In the genomic region with DNA sequence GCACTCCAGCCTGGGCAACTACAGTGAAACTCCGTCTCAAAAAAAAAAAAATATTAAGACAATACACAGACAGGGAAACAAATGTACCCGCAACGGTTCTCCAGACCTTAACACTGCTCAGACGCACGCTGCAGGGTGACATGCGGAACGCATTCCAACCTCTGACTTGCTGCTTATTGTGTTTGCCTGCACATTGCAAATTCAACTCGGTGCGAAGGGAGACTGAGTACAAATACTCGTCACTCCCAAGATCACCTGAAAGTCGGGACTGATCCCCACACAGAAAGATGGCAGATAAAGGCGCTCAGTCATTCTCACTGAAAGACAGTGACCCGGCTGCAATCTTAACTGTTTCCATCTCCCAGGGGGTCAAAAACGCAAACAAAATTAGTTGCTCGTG, we compare ENCODE assay signal across 8 cellular contexts. TPM values are rescaled to one million over a fixed set of nuclear protein-coding genes. Genes with fewer than 3 reads are reported as not detected.
DNase-seq lines count a peak whose midpoint lies in the region; ATAC-seq and TF ChIP-seq lines count a peak whose summit lies in the region.

No MANE protein-coding gene starts in this region.

- H3F3A ChIP-seq in OCI-LY1 (ENCODE audit: insufficient read depth, low read length) = no peaks in the 10 kb centered on the region

- peak overlapping the region; percentile 95 for H3K9ac ChIP-seq in OCI-LY1 (ENCODE audit: low read length)

- H3K9me2 ChIP-seq in OCI-LY1 (ENCODE audit: low read depth, low read length) = no peaks in the 10 kb centered on the region

- H3K9me3 Mint-ChIP-seq in Calu3 (ENCODE audit: low read depth, unreplicated experiment) (peaks cover 2% of the 10 kb centered on the region), endothelial cell (ENCODE audit: unreplicated experiment) (no peaks in the 10 kb centered on the region)

- no peak for ATAC-seq in HG02759 (IDR thresholded peaks at IDR 0.05; ENCODE audit: unreplicated experiment)
- no peak for ATAC-seq in GM21723 (IDR thresholded peaks at IDR 0.05; ENCODE audit: unreplicated experiment)

- TF ChIP-seq CTCF in Calu3 (IDR thresholded peaks at IDR 0.05; ENCODE audit: unreplicated experiment) = no peak
- no peak for TF ChIP-seq CTCF in OCI-LY1 (IDR thresholded peaks at IDR 0.05; ENCODE audit: low read length)
- TF ChIP-seq CTCF in endothelial cell (IDR thresholded peaks at IDR 0.05; ENCODE audit: unreplicated experiment) = no peak
- TF ChIP-seq CTCF in neutrophil (IDR thresholded peaks at IDR 0.05) = no peak

- no peaks in the 10 kb centered on the region; the same call in 1 of the 2 replicates for H3K36me3 ChIP-seq in OCI-LY1 (ENCODE audit: insufficient read depth, low read length)
- no peaks in the 10 kb centered on the region for H3K36me3 ChIP-seq in neutrophil

- H3K9me3 ChIP-seq in OCI-LY1 (ENCODE audit: low read length) (no peaks in the 10 kb centered on the region), neutrophil (no peaks in the 10 kb centered on the region)

- H3K79me2 ChIP-seq in OCI-LY1 (ENCODE audit: insufficient read depth, low read length) = peaks cover 8% of the 10 kb centered on the region

- H3K27ac ChIP-seq in OCI-LY1 (ENCODE audit: low read depth, low read length, poor library complexity, severe bottlenecking) (no peak overlapping the region), neutrophil (peak overlapping the region; percentile 86)

- DNase-seq in Calu3 (no peak), endothelial cell (ENCODE audit: low spot score) (no peak), SHP77 (lab: John Stamatoyannopoulos, UW) (no peak), NCI-H1436 treated with DMSO at 0.1 percent for 48 hours (lab: John Stamatoyannopoulos, UW) (no peak)

- H3K4me1 ChIP-seq in OCI-LY1 (ENCODE audit: insufficient read depth, low read length, severe bottlenecking) (peaks cover 27% of the 10 kb centered on the region), neutrophil (ENCODE audit: control insufficient read depth in 1 of 2, insufficient read depth in 1 of 2, low read depth in 1 of 2, low read length in 1 of 2) (peaks cover 52 to 59% of the 10 kb centered on the region in 2 experiments)

- peak overlapping the region; percentile 93 for H3K4me2 ChIP-seq in OCI-LY1 (ENCODE audit: low read length)

- BruUV-seq in Calu3 (replicated peaks; lab: Mats Ljungman, UMichigan) = TSS peak; percentile 47

- H4K20me1 ChIP-seq in OCI-LY1 (ENCODE audit: insufficient read depth, low read length) = no peaks in the 10 kb centered on the region

- intact Hi-C loops in Calu3 (cut with micrococcal nuclease; ENCODE audit: unreplicated experiment) = no loop called here

- peaks cover 33% of the 10 kb centered on the region for H3K36me3 Mint-ChIP-seq in Calu3 (ENCODE audit: insufficient read depth, unreplicated experiment)
- H3K36me3 Mint-ChIP-seq in endothelial cell (ENCODE audit: low read depth, unreplicated experiment) = peaks cover 3% of the 10 kb centered on the region

- H3K4me1 Mint-ChIP-seq in Calu3 (ENCODE audit: low read depth, unreplicated experiment) = peaks cover 18% of the 10 kb centered on the region
- H3K4me1 Mint-ChIP-seq in endothelial cell (ENCODE audit: unreplicated experiment) = peaks cover 36% of the 10 kb centered on the region

- H3K27me3 ChIP-seq in OCI-LY1 (ENCODE audit: insufficient read depth, low read length) = no peaks in the 10 kb centered on the region
- no peaks in the 10 kb centered on the region for H3K27me3 ChIP-seq in neutrophil

- H3K27me3 Mint-ChIP-seq in Calu3 (ENCODE audit: unreplicated experiment) = no peaks in the 10 kb centered on the region
- H3K27me3 Mint-ChIP-seq in endothelial cell (ENCODE audit: unreplicated experiment) = peaks cover 13% of the 10 kb centered on the region

- peak overlapping the region; percentile 74 for H3K4me3 ChIP-seq in OCI-LY1 (ENCODE audit: low read depth, low read length, poor library complexity, severe bottlenecking)
- peak overlapping the region; percentile 82 to 92 for H3K4me3 ChIP-seq in neutrophil (ENCODE audit: low read depth in 1 of 2, low read length in 1 of 2)

- H2AFZ ChIP-seq in OCI-LY1 (ENCODE audit: low read length) = no peak overlapping the region

- CTCF ChIA-PET in Calu3 (lab: Charles Lee) = no interaction called here

- H3K27ac Mint-ChIP-seq in Calu3 (ENCODE audit: unreplicated experiment) = no peak overlapping the region
- H3K27ac Mint-ChIP-seq in endothelial cell (ENCODE audit: unreplicated experiment) = peak overlapping the region; percentile 72

- H3K4me3 Mint-ChIP-seq in Calu3 (ENCODE audit: low read depth, unreplicated experiment) (peak overlapping the region; percentile 70), endothelial cell (ENCODE audit: unreplicated experiment) (peak overlapping the region; percentile 90)

RNA-seq across cellular contexts. Expression of a gene that starts 0.8 kb away (rescaled TPM):
- total RNA-seq in Calu3 (2022) = 117 and 122 TPM in 2 replicates
- total RNA-seq in endothelial cell (ENCODE audit: unreplicated experiment) = 99.1 TPM

RNA-seq across cellular contexts. Expression of a gene that starts 14.7 kb away (rescaled TPM):
- total RNA-seq in Calu3 (2022) = not detected in 2 replicates
- total RNA-seq in endothelial cell (ENCODE audit: unreplicated experiment) = 0.21 TPM

RNA-seq across cellular contexts. Expression of a gene that starts 19.1 kb away (rescaled TPM):
- total RNA-seq in Calu3 (2022) (84.9 and 85.4 TPM in 2 replicates), endothelial cell (ENCODE audit: unreplicated experiment) (64.5 TPM)

RNA-seq across cellular contexts. Expression of a gene that starts 29.7 kb away (rescaled TPM):
- total RNA-seq in Calu3 (2022) (3.2 and 6.1 TPM in 2 replicates), endothelial cell (ENCODE audit: unreplicated experiment) (2.4 TPM)

RNA-seq across cellular contexts. Expression of a gene that starts 43.2 kb away (rescaled TPM):
- total RNA-seq in Calu3 (2022) (not detected in 2 replicates), endothelial cell (ENCODE audit: unreplicated experiment) (not detected)
